ENCODE assay signal across 11 cellular contexts in the genomic region with DNA sequence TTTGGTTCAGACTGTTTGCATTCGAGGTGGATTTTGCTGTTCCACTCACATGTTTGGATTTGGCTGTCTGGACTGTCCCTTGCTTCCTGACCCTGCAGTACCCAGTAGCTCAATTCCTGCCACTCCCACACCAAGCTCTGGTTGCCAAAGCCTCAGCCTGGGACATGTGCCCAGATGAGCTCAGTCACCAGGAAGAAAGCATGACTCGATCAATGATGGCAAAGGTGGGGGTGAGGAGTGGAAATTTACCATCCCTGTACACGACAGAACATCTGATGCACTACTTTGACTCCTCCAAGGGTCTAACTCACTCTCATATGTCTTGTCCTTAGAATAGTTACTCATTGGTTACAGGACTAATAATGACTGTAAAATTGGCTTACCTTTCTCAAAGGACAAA. TPM values are rescaled to one million over a fixed set of nuclear protein-coding genes. Genes with fewer than 3 reads are reported as not detected.
DNase-seq lines count a peak whose midpoint lies in the region; ATAC-seq and TF ChIP-seq lines count a peak whose summit lies in the region.
"Had no signal": no experiment of that assay in that cellular context is flagged by ENCODE, and none has a peak within 500 bp of the region (broad histone marks: within the 10 kb centered on the region; RNA-seq: fewer than 3 reads in every experiment).

No MANE protein-coding gene starts in this region.

- no TSS peak for BruUV-seq in PC-3 (replicated peaks; lab: Mats Ljungman, UMichigan)

- H3K4me1 ChIP-seq in PC-3 (ENCODE audit: insufficient read depth, low read length), result peaks cover 24% of the 10 kb centered on the region
- H3K4me1 ChIP-seq in lung (ENCODE audit: control insufficient read depth in 2 of 2, insufficient read depth in 2 of 2, low read length in 2 of 2), result no peaks in the 10 kb centered on the region

- ATAC-seq in PC-3, result peak; percentile 98
- no peak for ATAC-seq in lung (ENCODE audit: insufficient read depth, low FRiP score)
- ATAC-seq in HG03457 (IDR thresholded peaks at IDR 0.05; ENCODE audit: unreplicated experiment), result no peak
- no peak for ATAC-seq in HG02588 (IDR thresholded peaks at IDR 0.05; ENCODE audit: unreplicated experiment)
- ATAC-seq: activated naive CD8-positive, alpha-beta T cell treated with anti-CD3 and anti-CD28 coated beads, Interleukin-2, amount 50 U/mL, for 24 hours had no signal

- H3K79me2 ChIP-seq in PC-3 (ENCODE audit: low read length), result no peaks in the 10 kb centered on the region

- peak overlapping the region; percentile 55 for H3K9ac ChIP-seq in PC-3 (ENCODE audit: low read length)
- H3K9ac ChIP-seq: BLaER1 treated with 17β-estradiol and CSF1 and Interleukin-3, amounts not matched to agents 10 nM and 100 nM had no signal

- H3K9me3 ChIP-seq in PC-3 (ENCODE audit: low read length) (0 out of 2 replicates have a peak, but pooled peaks cover 5% of the 10 kb centered on the region), lung (ENCODE audit: control insufficient read depth in 2 of 2, insufficient read depth in 1 of 2, low read length in 1 of 2) (peaks cover 0 to 3% of the 10 kb centered on the region in 2 donors)

- H3K27ac ChIP-seq in PC-3 (ENCODE audit: low read length) (peak overlapping the region; percentile 92), dorsolateral prefrontal cortex (no peak overlapping the region), lung (ENCODE audit: low read depth in 1 of 2, low read length in 1 of 2) (no peak overlapping the region)
- H3K27ac ChIP-seq: BLaER1 treated with 17β-estradiol and CSF1 and Interleukin-3, amounts not matched to agents 10 nM and 100 nM had no signal

- DNase-seq in AG09309 (ENCODE audit: low read depth) (peak; percentile 49), PC-3 (peak; percentile 97), dorsolateral prefrontal cortex (peak in 6 of 10 donors; percentile 24 to 78 (median 52)), lung (ENCODE audit: low spot score) (peak; percentile 31)
- no peak for DNase-seq in activated CD4-positive, alpha-beta T cell treated with anti-CD3 and anti-CD28 coated beads, Interleukin-2, amount 50 U/mL, for 1 hour
- DNase-seq in activated naive CD4-positive, alpha-beta T cell (lab: John Stamatoyannopoulos, UW), result no peak
- DNase-seq: activated CD4-positive, alpha-beta T cell treated with anti-CD3 and anti-CD28 coated beads, Interleukin-2, amount 10 ng/mL, durations not matched to agents 7 days and 5 days; activated naive CD8-positive, alpha-beta T cell treated with anti-CD3 and anti-CD28 coated beads, Interleukin-2, amount 50 U/mL, for 24 hours had no signal

- H3K4me3 ChIP-seq in AG09309 (ENCODE audit: control insufficient read depth, low read depth, low read length) (no peak overlapping the region), PC-3 (ENCODE audit: low read length) (no peak overlapping the region), dorsolateral prefrontal cortex (no peak overlapping the region), lung (no peak overlapping the region)
- H3K4me3 ChIP-seq: BLaER1 treated with 17β-estradiol and CSF1 and Interleukin-3, amounts not matched to agents 10 nM and 100 nM had no signal

- no peaks in the 10 kb centered on the region for H3F3A ChIP-seq in PC-3 (ENCODE audit: low read length, unreplicated experiment)

- H3K4me2 ChIP-seq in PC-3 (ENCODE audit: low read length), result peak overlapping the region; percentile 48
- H3K4me2 ChIP-seq: BLaER1 treated with 17β-estradiol and CSF1 and Interleukin-3, amounts not matched to agents 10 nM and 100 nM had no signal

- H3K27me3 ChIP-seq in PC-3 (ENCODE audit: low read length) (no peaks in the 10 kb centered on the region), dorsolateral prefrontal cortex (no peaks in the 10 kb centered on the region), lung (ENCODE audit: control insufficient read depth, insufficient read depth) (no peaks in the 10 kb centered on the region)
- H3K27me3 ChIP-seq: BLaER1 treated with 17β-estradiol and CSF1 and Interleukin-3, amounts not matched to agents 10 nM and 100 nM had no signal

- intact Hi-C loops in PC-3 (cut with micrococcal nuclease), result loop anchor here (2.0 to 5.0 kb wide), 2 partner anchors 45 to 133 kb away; partner anchors contain the start of gene ZNF385D
- intact Hi-C loops in dorsolateral prefrontal cortex (cut with DNase I), result no loop called here

- CTCF ChIA-PET in PC-3 (lab: Charles Lee), result no interaction called here

- H3K36me3 ChIP-seq in PC-3 (ENCODE audit: low read depth, low read length) (peaks cover 10% of the 10 kb centered on the region), lung (ENCODE audit: control insufficient read depth in 2 of 2, insufficient read depth in 2 of 2, low read length in 2 of 2) (no peaks in the 10 kb centered on the region)

- TF ChIP-seq CTCF in AG09309 (IDR thresholded peaks at IDR 0.05; ENCODE audit: control insufficient read depth, insufficient read depth, low read depth, low read length, missing control alignments) (no peak), PC-3 (conservative IDR thresholded peaks at IDR 0.05; ENCODE audit: low read depth, low read length) (no peak), dorsolateral prefrontal cortex (IDR thresholded peaks at IDR 0.05 in 54 of 56, conservative IDR thresholded peaks at IDR 0.05 in 2 of 56; ENCODE audit: low read depth in 1 of 56, partially characterized antibody in 56 of 56) (no peak), lung (IDR thresholded peaks at IDR 0.05; ENCODE audit: control extremely low read depth, extremely low read depth) (no peak)

- H4K20me1 ChIP-seq in PC-3 (ENCODE audit: low read length), result no peaks in the 10 kb centered on the region
- H4K20me1 ChIP-seq: BLaER1 treated with 17β-estradiol and CSF1 and Interleukin-3, amounts not matched to agents 10 nM and 100 nM had no signal

- H2AFZ ChIP-seq in PC-3 (ENCODE audit: low read length), result no peak overlapping the region

- 54 to 70% methylated on average over 3 of the region's 3 CpGs for WGBS in lung, 2 donors

- H3K9me2 ChIP-seq in PC-3 (replicated peaks; ENCODE audit: low read length), result no peaks in the 10 kb centered on the region

- POLR2A ChIA-PET in PC-3 (lab: Charles Lee; ENCODE audit: unreplicated experiment), result interaction anchor here (0.6 to 0.9 kb wide), 3 partner anchors 34 to 46 kb away, joined by 3 to 17 read pairs (median 7); no protein-coding TSS in a partner anchor

RNA-seq across cellular contexts. Expression of gene ZNF385D, which starts 45.2 kb away (rescaled TPM):
- total RNA-seq in PC-3 (2014; rRNA removed) (2.9 and 5.9 TPM in 2 replicates), dorsolateral prefrontal cortex (10 to 100 TPM; 10.4 to 66.1 (median 32.9) TPM), lung (10 to 100 TPM in 1 of 2 donors, 1 to 10 TPM in 1; 3.1 to 30.9 TPM)
- under 1 TPM; 0.17 to 0.81 TPM for polyA plus RNA-seq in lung
- total RNA-seq: activated CD4-positive, alpha-beta T cell treated with anti-CD3 and anti-CD28 coated beads, Interleukin-2, amount 10 ng/mL, durations not matched to agents 7 days and 5 days had no signal

Comparison
In these comparisons a context has a peak if more than half of its experiments do, and no peak if none do; other contexts are left out.
1. DNase-seq: peak in AG09309 (single experiment), PC-3 (single experiment), dorsolateral prefrontal cortex (6 of 10) and lung (single experiment); none in activated CD4-positive, alpha-beta T cell treated with anti-CD3 and anti-CD28 coated beads, Interleukin-2, amount 50 U/mL, for 1 hour (single experiment) and activated naive CD4-positive, alpha-beta T cell (0 of 4).